15 cellular contexts compared by ENCODE assay signal in genomic region chr10:128929905-128930304, GRCh38.
A peak's percentile ranks its signal among the peaks of the same experiment; 100 is the strongest.
DNase-seq lines count a peak whose midpoint lies in the region; ATAC-seq, FAIRE-seq and TF ChIP-seq lines count a peak whose summit lies in the region.
"Had no signal": no experiment of that assay in that cellular context is flagged by ENCODE, and none has a peak within 500 bp of the region (broad histone marks: within the 10 kb centered on the region; RNA-seq: fewer than 3 reads in every experiment).

No MANE protein-coding gene starts in this region.

- H3K36me3 ChIP-seq in body of pancreas (replicated peaks in 1 of 2; ENCODE audit: insufficient read depth in 1 of 2, low read depth in 2 of 2) = no peaks in the 10 kb centered on the region
- H3K36me3 ChIP-seq: HAP-1 had no signal

- no peaks in the 10 kb centered on the region for H3K27me3 ChIP-seq in body of pancreas

- TF ChIP-seq CTCF in body of pancreas (IDR thresholded peaks at IDR 0.05) = no peak
- no peak for TF ChIP-seq CTCF in natural killer cell (IDR thresholded peaks at IDR 0.05)

- intact Hi-C loops in body of pancreas (cut with DNase I) (no loop called here), left cardiac atrium (cut with DNase I) (no loop called here), sciatic nerve (cut with DNase I) (no loop called here), natural killer cell (cut with micrococcal nuclease) (no loop called here)

- no peak overlapping the region for H3K27ac Mint-ChIP-seq in natural killer cell
- H3K27ac Mint-ChIP-seq: CD14-positive monocyte; CD8-positive, alpha-beta T cell had no signal

- H3K9me3 ChIP-seq in body of pancreas = no peaks in the 10 kb centered on the region
- H3K9me3 ChIP-seq: HAP-1 had no signal

- no peaks in the 10 kb centered on the region for H3K36me3 Mint-ChIP-seq in natural killer cell
- H3K36me3 Mint-ChIP-seq: CD14-positive monocyte; CD8-positive, alpha-beta T cell had no signal

- ATAC-seq in body of pancreas = peak; percentile 14
- peak; percentile 39 to 40 for ATAC-seq in left cardiac atrium
- ATAC-seq in sciatic nerve = peak; percentile 72
- ATAC-seq in natural killer cell = no peak
- ATAC-seq: CD8-positive, alpha-beta T cell had no signal

- no peaks in the 10 kb centered on the region for H3K4me1 Mint-ChIP-seq in natural killer cell
- H3K4me1 Mint-ChIP-seq: CD14-positive monocyte had no signal

- H3K4me3 ChIP-seq in body of pancreas = no peak overlapping the region
- H3K4me3 ChIP-seq: HAP-1 had no signal

- H3K27ac ChIP-seq in body of pancreas = peak overlapping the region in 1 of 4 donors; percentile 45
- H3K27ac ChIP-seq: 22Rv1 had no signal

- 27 to 28% methylated on average over 3 of the region's 3 CpGs for WGBS in body of pancreas, 2 donors

- no peak for TF ChIP-seq POLR2A in body of pancreas (IDR thresholded peaks at IDR 0.05)

- H3K9me3 Mint-ChIP-seq in natural killer cell = no peaks in the 10 kb centered on the region
- H3K9me3 Mint-ChIP-seq: CD8-positive, alpha-beta T cell had no signal

- H3K27me3 Mint-ChIP-seq in natural killer cell (ENCODE audit: low read depth in 2 of 2) = peaks cover 8 to 14% of the 10 kb centered on the region in 2 donors

- FAIRE-seq in urothelium cell line (lab: Jason Lieb, UNC) = no peak
- FAIRE-seq: D721Med, H1 had no signal

- DNase-seq in DMS 273 (lab: John Stamatoyannopoulos, UW; ENCODE audit: unreplicated experiment) (peak; percentile 4), DMS 273 treated with DMSO at 0.1 percent for 48 hours (lab: John Stamatoyannopoulos, UW) (no peak), body of pancreas (no peak), left cardiac atrium (no peak), sciatic nerve (ENCODE audit: low spot score) (no peak), NCI-H82 treated with DMSO at 0.1 percent for 48 hours (lab: John Stamatoyannopoulos, UW; ENCODE audit: unreplicated experiment) (no peak), urothelium cell line (ENCODE audit: low spot score) (no peak), natural killer cell (no peak)
- DNase-seq: CD8-positive, alpha-beta T cell; COR-L47 had no signal

- H3K4me3 Mint-ChIP-seq in natural killer cell = no peak overlapping the region
- H3K4me3 Mint-ChIP-seq: CD14-positive monocyte; CD8-positive, alpha-beta T cell had no signal

- peaks cover 24% of the 10 kb centered on the region for H3K4me1 ChIP-seq in body of pancreas
- H3K4me1 ChIP-seq: HAP-1 had no signal

Comparison
In these comparisons a context has a peak if more than half of its experiments do, and no peak if none do; other contexts are left out.
1. ATAC-seq: peak in body of pancreas (single experiment), left cardiac atrium (2 of 2) and sciatic nerve (single experiment); none in natural killer cell (0 of 3).